ENCODE assay signal across 10 cellular contexts in the genomic region with DNA sequence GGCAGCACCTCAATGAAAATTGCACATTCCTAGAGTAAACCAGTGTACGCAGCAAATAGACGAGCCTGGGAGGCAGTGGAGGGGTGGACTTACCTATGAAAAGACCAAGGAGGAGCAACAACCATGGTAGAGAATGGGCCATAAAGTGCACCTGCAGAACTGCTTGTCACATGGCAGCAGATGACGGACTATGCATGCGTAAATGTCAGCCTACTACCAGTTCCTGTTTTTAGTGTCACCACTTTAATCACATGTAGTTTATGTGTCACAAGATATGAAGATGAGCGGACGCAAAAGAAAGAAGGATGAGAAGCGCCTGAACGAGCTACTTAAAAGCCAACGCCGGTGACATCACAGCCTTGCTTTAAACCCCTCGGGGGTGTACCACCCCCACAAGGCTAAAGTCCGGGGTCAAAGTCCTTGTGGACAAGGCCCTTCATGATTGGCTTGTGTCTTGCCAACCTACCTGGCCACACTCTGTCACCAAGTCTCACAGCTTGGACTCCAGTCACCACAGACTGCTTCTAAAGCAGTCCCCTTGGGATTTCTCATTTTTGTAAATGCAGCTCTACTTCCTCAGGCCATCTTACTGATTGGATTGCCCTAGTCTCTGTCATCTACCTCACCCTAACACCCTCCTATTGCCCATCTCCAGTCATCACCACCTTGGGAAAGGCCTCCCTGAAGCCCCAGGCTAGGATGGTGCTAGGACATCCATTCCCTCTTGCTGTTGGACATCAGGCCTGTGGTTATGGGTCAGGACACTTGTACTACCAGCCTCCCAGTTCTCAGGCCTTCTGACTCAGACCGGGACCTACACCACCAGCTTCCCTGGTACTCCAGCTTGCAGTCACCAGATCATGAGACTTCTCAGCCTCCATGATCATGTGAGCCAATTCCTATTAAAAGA. TPM values are rescaled to one million over a fixed set of nuclear protein-coding genes. Genes with fewer than 3 reads are reported as not detected.
A peak's percentile ranks its signal among the peaks of the same experiment; 100 is the strongest.
DNase-seq lines count a peak whose midpoint lies in the region; ATAC-seq and TF ChIP-seq lines count a peak whose summit lies in the region.
"Had no signal": no experiment of that assay in that cellular context is flagged by ENCODE, and none has a peak within 500 bp of the region (broad histone marks: within the 10 kb centered on the region; RNA-seq: fewer than 3 reads in every experiment).

No MANE protein-coding gene starts in this region.

- no peaks in the 10 kb centered on the region for H3K9me3 ChIP-seq in right lobe of liver

- H3K9me3 Mint-ChIP-seq in endothelial cell (ENCODE audit: unreplicated experiment), result no peaks in the 10 kb centered on the region

- no peaks in the 10 kb centered on the region for H3K4me1 ChIP-seq in right lobe of liver

- 63% methylated on average over 11 of the region's 13 CpGs for WGBS in right lobe of liver (ENCODE audit: insufficient coverage, low coverage, low lambda C conversion rate, missing lambda C conversion rate)

- H3K36me3 Mint-ChIP-seq in endothelial cell (ENCODE audit: low read depth, unreplicated experiment), result no peaks in the 10 kb centered on the region

- no peak overlapping the region for H3K27ac Mint-ChIP-seq in endothelial cell (ENCODE audit: unreplicated experiment)

- no peaks in the 10 kb centered on the region for H3K36me3 ChIP-seq in right lobe of liver

- TF ChIP-seq POLR2A in right lobe of liver (IDR thresholded peaks at IDR 0.05), result no peak

- H3K4me3 ChIP-seq in right lobe of liver, result no peak overlapping the region

- DNase-seq in right lobe of liver, result no peak
- DNase-seq in endothelial cell (ENCODE audit: low spot score), result no peak
- no peak for DNase-seq in NCI-H748 treated with DMSO at 0.1 percent for 48 hours (lab: John Stamatoyannopoulos, UW)
- DNase-seq in Right ventricle myocardium superior, result no peak
- no peak for DNase-seq in activated CD4-positive, alpha-beta T cell treated with anti-CD3 and anti-CD28 coated beads for 48 hours
- DNase-seq: NCI-H446 treated with DMSO at 0.1 percent for 48 hours had no signal

- no peak overlapping the region for H3K27ac ChIP-seq in right lobe of liver
- H3K27ac ChIP-seq: epithelial cell of prostate had no signal

- H3K27me3 Mint-ChIP-seq in endothelial cell (ENCODE audit: unreplicated experiment), result peaks cover 3% of the 10 kb centered on the region

- ATAC-seq in GM18511 (IDR thresholded peaks at IDR 0.05; ENCODE audit: unreplicated experiment) (peak; percentile 86), GM21529 (IDR thresholded peaks at IDR 0.05; ENCODE audit: unreplicated experiment) (peak; percentile 78), HG03469 (IDR thresholded peaks at IDR 0.05; ENCODE audit: unreplicated experiment) (peak; percentile 85), right lobe of liver (peak in 3 of 4 donors; percentile 33 to 62 (median 52)), Right ventricle myocardium superior (ENCODE audit: poor library complexity) (no peak)

- H3K4me3 Mint-ChIP-seq in endothelial cell (ENCODE audit: unreplicated experiment), result no peak overlapping the region

- TF ChIP-seq CTCF in right lobe of liver (IDR thresholded peaks at IDR 0.05) (no peak), endothelial cell (IDR thresholded peaks at IDR 0.05; ENCODE audit: unreplicated experiment) (no peak)

- no peaks in the 10 kb centered on the region for H3K27me3 ChIP-seq in right lobe of liver

- intact Hi-C loops in right lobe of liver (cut with DNase I) (no loop called here), Right ventricle myocardium superior (cut with DNase I) (no loop called here)

- peaks cover 3% of the 10 kb centered on the region for H3K4me1 Mint-ChIP-seq in endothelial cell (ENCODE audit: unreplicated experiment)

RNA-seq across cellular contexts. Expression of gene LY9, which starts 6.0 kb away (rescaled TPM):
- total RNA-seq in right lobe of liver, result 1 to 10 TPM in 1 of 6 experiments, under 1 TPM in 4, not detected in 1; 0.11 to 1.3 (median 0.37) TPM
- not detected for total RNA-seq in endothelial cell (ENCODE audit: unreplicated experiment)
- total RNA-seq in Right ventricle myocardium superior, result not detected

RNA-seq across cellular contexts. Expression of gene SLAMF7, which starts 50.9 kb away (rescaled TPM):
- total RNA-seq in right lobe of liver (1 to 10 TPM in 3 of 6 experiments, under 1 TPM in 3; 0.74 to 5.2 (median 0.99) TPM), endothelial cell (ENCODE audit: unreplicated experiment) (0.56 TPM), Right ventricle myocardium superior (0.16 TPM)
